Comparison of ENCODE assay signal across 25 cellular contexts in genomic region chr2:8800821-8801220, GRCh38.
"Had no signal": no experiment of that assay in that cellular context is flagged by ENCODE, and none has a peak within 500 bp of the region (broad histone marks: within the 10 kb centered on the region; RNA-seq: fewer than 3 reads in every experiment).

No MANE protein-coding gene starts in this region.

- ATAC-seq: activated CD8-positive, alpha-beta T cell treated with anti-CD3 and anti-CD28 coated beads for 36 hours; activated T-cell treated with anti-CD3 and anti-CD28 coated beads, Interleukin-2, amount 50 U/mL, for 4 hours; activated T-helper 17 cell treated with anti-CD3 and anti-CD28 coated beads, Interleukin-2, amount 50 U/mL, for 72 hours; gastroesophageal sphincter; WTC11 had no signal

- H3K27me3 ChIP-seq: brain microvascular endothelial cell, dorsolateral prefrontal cortex, esophagus squamous epithelium, gastroesophageal sphincter had no signal

- H3K9me3 ChIP-seq: esophagus squamous epithelium, gastroesophageal sphincter had no signal

- H3K27ac ChIP-seq: brain microvascular endothelial cell, coronary artery, dorsolateral prefrontal cortex, esophagus squamous epithelium, gastroesophageal sphincter, VCaP had no signal

- DNase-seq: activated CD4-positive, alpha-beta T cell treated with anti-CD3 and anti-CD28 coated beads for 48 hours; activated CD4-positive, alpha-beta T cell treated with anti-CD3 and anti-CD28 coated beads, Interleukin-2, amount 50 U/mL, for 1 hour; activated CD4-positive, alpha-beta T cell treated with anti-CD3 and anti-CD28 coated beads, Interleukin-2, amount 50 U/mL, for 48 hours; activated CD8-positive, alpha-beta memory T cell treated with anti-CD3 and anti-CD28 coated beads for 24 hours; activated CD8-positive, alpha-beta T cell treated with anti-CD3 and anti-CD28 coated beads for 36 hours; activated effector memory CD4-positive, alpha-beta T cell treated with Interleukin-2 at 50 U/mL for 16 hours; activated gamma-delta T cell treated with Interleukin-2 at 50 U/mL for 16 hours; activated naive CD4-positive, alpha-beta T cell treated with anti-CD3 and anti-CD28 coated beads, Interleukin-2, amount 50 U/mL, for 16 hours; activated naive CD4-positive, alpha-beta T cell treated with Interleukin-2 at 50 U/mL for 16 hours; activated T-cell treated with anti-CD3 and anti-CD28 coated beads, Interleukin-2, amount 50 U/mL, for 4 hours; amniotic stem cell; anterior cingulate cortex; brain microvascular endothelial cell; dorsolateral prefrontal cortex; effector memory CD4-positive, alpha-beta T cell; endodermal cell; erythroblast; esophagus squamous epithelium; foreskin melanocyte; T-helper 2 cell had no signal

- H3K4me3 ChIP-seq: coronary artery, dorsolateral prefrontal cortex, esophagus squamous epithelium, gastroesophageal sphincter had no signal
